ENCODE assay signal across 10 cellular contexts in genomic region chr19:50910722-50911121, GRCh38. TPM values are rescaled to one million over a fixed set of nuclear protein-coding genes. Genes with fewer than 3 reads are reported as not detected.
"Had no signal": no experiment of that assay in that cellular context is flagged by ENCODE, and none has a peak within 500 bp of the region (broad histone marks: within the 10 kb centered on the region; RNA-seq: fewer than 3 reads in every experiment).

No MANE protein-coding gene starts in this region.

- DNase-seq: KBM-7 had no signal

- H3K27ac ChIP-seq: HL-60, KMS-11 had no signal

- ATAC-seq: HCT116 had no signal

- H3K9me3 ChIP-seq: HAP-1 had no signal

- H3K36me3 ChIP-seq: HAP-1 had no signal

- H3K4me2 ChIP-seq: KMS-11 had no signal

- H3K4me1 ChIP-seq: HAP-1 had no signal

- H3K4me3 ChIP-seq: HAP-1 had no signal

- H3K9ac ChIP-seq: KMS-11 had no signal

RNA-seq across cellular contexts. Expression of gene KLK4, which starts 0.5 kb away (rescaled TPM):
- total RNA-seq: H4, H7, HepG2, HT1080 had no signal

RNA-seq across cellular contexts. Expression of gene KLK2, which starts 37.5 kb away (rescaled TPM):
- total RNA-seq: H4, H7, HepG2, HT1080 had no signal

RNA-seq across cellular contexts. Expression of gene KLK5, which starts 42.1 kb away (rescaled TPM):
- total RNA-seq: H4, H7, HepG2, HT1080 had no signal

RNA-seq across cellular contexts. Expression of gene KLK3, which starts 56.0 kb away (rescaled TPM):
- total RNA-seq: GM23338, H4, H7, HepG2, HT1080 had no signal

RNA-seq across cellular contexts. Expression of gene KLK6, which starts 58.7 kb away (rescaled TPM):
- total RNA-seq: H4, HT1080 had no signal
